Comparison of ENCODE assay signal across 1 cellular context in genomic region chr10:103083266-103083976, GRCh38.
A peak's percentile ranks its signal among the peaks of the same experiment; 100 is the strongest.
TF ChIP-seq lines count a peak whose summit lies in the region.

No MANE protein-coding gene starts in this region.

TF ChIP-seq in HepG2, 621 proteins besides CTCF, POLR2A, EP300 and RAD21 (continued from another document):
- TF ChIP-seq ARNT2 (CRISPR knock-in tag; IDR thresholded peaks at IDR 0.05; ENCODE audit: low read depth) (peak; percentile 43; the same call in 1 of the 2 replicates), FOXA3 (CRISPR knock-in tag; IDR thresholded peaks at IDR 0.05) (peak; percentile 19; the same call in 1 of the 2 replicates), IKZF1 (IDR thresholded peaks at IDR 0.05) (no peak), ZNF691 (CRISPR knock-in tag; IDR thresholded peaks at IDR 0.05; ENCODE audit: borderline replicate concordance, low read depth) (no peak; the same call in 1 of the 2 replicates), HNF4G (IDR thresholded peaks at IDR 0.05; ENCODE audit: borderline replicate concordance, low read depth, low read length) (peak; percentile 47; the same call in 1 of the 2 replicates), HNF4G (CRISPR knock-in tag; IDR thresholded peaks at IDR 0.05; ENCODE audit: borderline replicate concordance, low read depth) (peak; percentile 27; the same call in 1 of the 2 replicates), JUND (CRISPR knock-in tag; IDR thresholded peaks at IDR 0.05) (0 out of 2 replicates have a peak, but pooled peaks have one; percentile 27), ZBTB38 (CRISPR knock-in tag; IDR thresholded peaks at IDR 0.05) (peak; percentile 81), ZNF33A (CRISPR knock-in tag; IDR thresholded peaks at IDR 0.05; ENCODE audit: borderline replicate concordance) (no peak), PAXIP1 (CRISPR knock-in tag; conservative IDR thresholded peaks at IDR 0.05) (peak; percentile 73), RBM22 (optimal IDR thresholded peaks at IDR 0.05; ENCODE audit: low read length) (peak; percentile 82), MEF2D (CRISPR knock-in tag; IDR thresholded peaks at IDR 0.05) (0 out of 2 replicates have a peak, but pooled peaks have one; percentile 47), ATF7 (IDR thresholded peaks at IDR 0.05) (no peak), ATF7 (CRISPR knock-in tag; IDR thresholded peaks at IDR 0.05) (no peak), SOX5 (CRISPR knock-in tag; IDR thresholded peaks at IDR 0.05; ENCODE audit: borderline replicate concordance) (peak; percentile 60; the same call in 1 of the 2 replicates), NFYB (CRISPR knock-in tag; IDR thresholded peaks at IDR 0.05) (0 out of 2 replicates have a peak, but pooled peaks have one; percentile 24), SALL1 (CRISPR knock-in tag; IDR thresholded peaks at IDR 0.05) (peak; percentile 60; the same call in 1 of the 2 replicates), NR2F6 (IDR thresholded peaks at IDR 0.05) (peak; percentile 14; the same call in 1 of the 2 replicates), NR2F6 (CRISPR knock-in tag; IDR thresholded peaks at IDR 0.05) (no peak), BCLAF1 (IDR thresholded peaks at IDR 0.05) (no peak), PHB2 (IDR thresholded peaks at IDR 0.05; ENCODE audit: partially characterized antibody) (no peak), REPIN1 (CRISPR knock-in tag; IDR thresholded peaks at IDR 0.05; ENCODE audit: borderline replicate concordance, low read depth) (peak; percentile 42; the same call in 1 of the 2 replicates), ZNF326 (CRISPR knock-in tag; IDR thresholded peaks at IDR 0.05; ENCODE audit: borderline replicate concordance) (no peak), ZNF263 (CRISPR knock-in tag; IDR thresholded peaks at IDR 0.05) (peak; percentile 80), EHMT2 (IDR thresholded peaks at IDR 0.05; ENCODE audit: borderline replicate concordance, low read depth, low read length) (peak; percentile 59; the same call in 1 of the 2 replicates), KAT2B (IDR thresholded peaks at IDR 0.05; ENCODE audit: borderline replicate concordance, low read depth, low read length) (no peak), PITX1 (CRISPR knock-in tag; IDR thresholded peaks at IDR 0.05) (peak; percentile 80), ZNF331 (CRISPR knock-in tag; IDR thresholded peaks at IDR 0.05) (peak; percentile 23; the same call in 1 of the 2 replicates), MAX (IDR thresholded peaks at IDR 0.05) (peak; percentile 57; the same call in 1 of the 2 replicates)
- TF ChIP-seq, protein P1, sequence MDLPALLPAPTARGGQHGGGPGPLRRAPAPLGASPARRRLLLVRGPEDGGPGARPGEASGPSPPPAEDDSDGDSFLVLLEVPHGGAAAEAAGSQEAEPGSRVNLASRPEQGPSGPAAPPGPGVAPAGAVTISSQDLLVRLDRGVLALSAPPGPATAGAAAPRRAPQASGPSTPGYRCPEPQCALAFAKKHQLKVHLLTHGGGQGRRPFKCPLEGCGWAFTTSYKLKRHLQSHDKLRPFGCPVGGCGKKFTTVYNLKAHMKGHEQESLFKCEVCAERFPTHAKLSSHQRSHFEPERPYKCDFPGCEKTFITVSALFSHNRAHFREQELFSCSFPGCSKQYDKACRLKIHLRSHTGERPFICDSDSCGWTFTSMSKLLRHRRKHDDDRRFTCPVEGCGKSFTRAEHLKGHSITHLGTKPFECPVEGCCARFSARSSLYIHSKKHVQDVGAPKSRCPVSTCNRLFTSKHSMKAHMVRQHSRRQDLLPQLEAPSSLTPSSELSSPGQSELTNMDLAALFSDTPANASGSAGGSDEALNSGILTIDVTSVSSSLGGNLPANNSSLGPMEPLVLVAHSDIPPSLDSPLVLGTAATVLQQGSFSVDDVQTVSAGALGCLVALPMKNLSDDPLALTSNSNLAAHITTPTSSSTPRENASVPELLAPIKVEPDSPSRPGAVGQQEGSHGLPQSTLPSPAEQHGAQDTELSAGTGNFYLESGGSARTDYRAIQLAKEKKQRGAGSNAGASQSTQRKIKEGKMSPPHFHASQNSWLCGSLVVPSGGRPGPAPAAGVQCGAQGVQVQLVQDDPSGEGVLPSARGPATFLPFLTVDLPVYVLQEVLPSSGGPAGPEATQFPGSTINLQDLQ (CRISPR knock-in tag; IDR thresholded peaks at IDR 0.05) = no peak
- TF ChIP-seq, protein P2, sequence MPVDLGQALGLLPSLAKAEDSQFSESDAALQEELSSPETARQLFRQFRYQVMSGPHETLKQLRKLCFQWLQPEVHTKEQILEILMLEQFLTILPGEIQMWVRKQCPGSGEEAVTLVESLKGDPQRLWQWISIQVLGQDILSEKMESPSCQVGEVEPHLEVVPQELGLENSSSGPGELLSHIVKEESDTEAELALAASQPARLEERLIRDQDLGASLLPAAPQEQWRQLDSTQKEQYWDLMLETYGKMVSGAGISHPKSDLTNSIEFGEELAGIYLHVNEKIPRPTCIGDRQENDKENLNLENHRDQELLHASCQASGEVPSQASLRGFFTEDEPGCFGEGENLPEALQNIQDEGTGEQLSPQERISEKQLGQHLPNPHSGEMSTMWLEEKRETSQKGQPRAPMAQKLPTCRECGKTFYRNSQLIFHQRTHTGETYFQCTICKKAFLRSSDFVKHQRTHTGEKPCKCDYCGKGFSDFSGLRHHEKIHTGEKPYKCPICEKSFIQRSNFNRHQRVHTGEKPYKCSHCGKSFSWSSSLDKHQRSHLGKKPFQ (CRISPR knock-in tag; IDR thresholded peaks at IDR 0.05; ENCODE audit: insufficient replicate concordance) = no peak
- TF ChIP-seq, protein P3, sequence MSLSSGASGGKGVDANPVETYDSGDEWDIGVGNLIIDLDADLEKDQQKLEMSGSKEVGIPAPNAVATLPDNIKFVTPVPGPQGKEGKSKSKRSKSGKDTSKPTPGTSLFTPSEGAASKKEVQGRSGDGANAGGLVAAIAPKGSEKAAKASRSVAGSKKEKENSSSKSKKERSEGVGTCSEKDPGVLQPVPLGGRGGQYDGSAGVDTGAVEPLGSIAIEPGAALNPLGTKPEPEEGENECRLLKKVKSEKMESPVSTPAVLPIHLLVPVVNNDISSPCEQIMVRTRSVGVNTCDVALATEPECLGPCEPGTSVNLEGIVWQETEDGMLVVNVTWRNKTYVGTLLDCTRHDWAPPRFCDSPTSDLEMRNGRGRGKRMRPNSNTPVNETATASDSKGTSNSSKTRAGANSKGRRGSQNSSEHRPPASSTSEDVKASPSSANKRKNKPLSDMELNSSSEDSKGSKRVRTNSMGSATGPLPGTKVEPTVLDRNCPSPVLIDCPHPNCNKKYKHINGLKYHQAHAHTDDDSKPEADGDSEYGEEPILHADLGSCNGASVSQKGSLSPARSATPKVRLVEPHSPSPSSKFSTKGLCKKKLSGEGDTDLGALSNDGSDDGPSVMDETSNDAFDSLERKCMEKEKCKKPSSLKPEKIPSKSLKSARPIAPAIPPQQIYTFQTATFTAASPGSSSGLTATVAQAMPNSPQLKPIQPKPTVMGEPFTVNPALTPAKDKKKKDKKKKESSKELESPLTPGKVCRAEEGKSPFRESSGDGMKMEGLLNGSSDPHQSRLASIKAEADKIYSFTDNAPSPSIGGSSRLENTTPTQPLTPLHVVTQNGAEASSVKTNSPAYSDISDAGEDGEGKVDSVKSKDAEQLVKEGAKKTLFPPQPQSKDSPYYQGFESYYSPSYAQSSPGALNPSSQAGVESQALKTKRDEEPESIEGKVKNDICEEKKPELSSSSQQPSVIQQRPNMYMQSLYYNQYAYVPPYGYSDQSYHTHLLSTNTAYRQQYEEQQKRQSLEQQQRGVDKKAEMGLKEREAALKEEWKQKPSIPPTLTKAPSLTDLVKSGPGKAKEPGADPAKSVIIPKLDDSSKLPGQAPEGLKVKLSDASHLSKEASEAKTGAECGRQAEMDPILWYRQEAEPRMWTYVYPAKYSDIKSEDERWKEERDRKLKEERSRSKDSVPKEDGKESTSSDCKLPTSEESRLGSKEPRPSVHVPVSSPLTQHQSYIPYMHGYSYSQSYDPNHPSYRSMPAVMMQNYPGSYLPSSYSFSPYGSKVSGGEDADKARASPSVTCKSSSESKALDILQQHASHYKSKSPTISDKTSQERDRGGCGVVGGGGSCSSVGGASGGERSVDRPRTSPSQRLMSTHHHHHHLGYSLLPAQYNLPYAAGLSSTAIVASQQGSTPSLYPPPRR (CRISPR knock-in tag; IDR thresholded peaks at IDR 0.05; ENCODE audit: borderline replicate concordance) = peak; percentile 28; the same call in 1 of the 2 replicates
